Comparison of ENCODE assay signal across 8 cellular contexts in genomic region chr17:75872434-75873351, GRCh38. TPM values are rescaled to one million over a fixed set of nuclear protein-coding genes. Genes with fewer than 3 reads are reported as not detected.
DNase-seq lines count a peak whose midpoint lies in the region; ATAC-seq and TF ChIP-seq lines count a peak whose summit lies in the region.

No MANE protein-coding gene starts in this region.

- H3K4me1 ChIP-seq in upper lobe of right lung = peaks cover 57% of the 10 kb centered on the region

- peaks cover 42% of the 10 kb centered on the region for H3K4me1 Mint-ChIP-seq in dendritic cell treated with granulocyte-macrophage colony-stimulating factor and Interleukin-4, amounts not matched to agents 40 ng/mL and 50 ng/mL, for 4 days (ENCODE audit: low read depth)

- no peaks in the 10 kb centered on the region for H3K9me3 Mint-ChIP-seq in dendritic cell treated with granulocyte-macrophage colony-stimulating factor and Interleukin-4, amounts not matched to agents 40 ng/mL and 50 ng/mL, for 4 days

- no peaks in the 10 kb centered on the region for H3K27me3 ChIP-seq in upper lobe of right lung

- H3K27me3 Mint-ChIP-seq in dendritic cell treated with granulocyte-macrophage colony-stimulating factor and Interleukin-4, amounts not matched to agents 40 ng/mL and 50 ng/mL, for 4 days = peaks cover 37% of the 10 kb centered on the region

- ATAC-seq in upper lobe of right lung (peak; percentile 48), GM21381 (IDR thresholded peaks at IDR 0.05; ENCODE audit: unreplicated experiment) (no peak)

- peaks cover 22% of the 10 kb centered on the region for H3K36me3 ChIP-seq in upper lobe of right lung

- DNase-seq in NCI-H2081 (lab: John Stamatoyannopoulos, UW) (peak; percentile 40 to 59), NCI-H2081 treated with DMSO at 0.1 percent for 48 hours (lab: John Stamatoyannopoulos, UW) (no peak), T-helper 1 cell (peak in 4 of 5 donors; percentile 36 to 82 (median 57)), medulla oblongata (ENCODE audit: extremely low spot score) (peak; percentile 68), upper lobe of right lung (peak; percentile 72), GF-D8 (lab: John Stamatoyannopoulos, UW) (no peak)

- no peaks in the 10 kb centered on the region for H3K9me3 ChIP-seq in upper lobe of right lung

- H3K4me3 ChIP-seq in upper lobe of right lung = no peak overlapping the region

- peak overlapping the region; percentile 17 for H3K27ac Mint-ChIP-seq in dendritic cell treated with granulocyte-macrophage colony-stimulating factor and Interleukin-4, amounts not matched to agents 40 ng/mL and 50 ng/mL, for 4 days

- intact Hi-C loops in dendritic cell treated with granulocyte-macrophage colony-stimulating factor and Interleukin-4, amounts not matched to agents 40 ng/mL and 50 ng/mL, for 4 days (cut with micrococcal nuclease) = no loop called here
- intact Hi-C loops in upper lobe of right lung (cut with DNase I) = no loop called here

- TF ChIP-seq CTCF in upper lobe of right lung (IDR thresholded peaks at IDR 0.05) = no peak

- H3K36me3 Mint-ChIP-seq in dendritic cell treated with granulocyte-macrophage colony-stimulating factor and Interleukin-4, amounts not matched to agents 40 ng/mL and 50 ng/mL, for 4 days (ENCODE audit: low read depth) = peaks cover 44% of the 10 kb centered on the region

- H3K4me3 Mint-ChIP-seq in dendritic cell treated with granulocyte-macrophage colony-stimulating factor and Interleukin-4, amounts not matched to agents 40 ng/mL and 50 ng/mL, for 4 days = no peak overlapping the region

- peak overlapping the region; percentile 92 for H3K27ac ChIP-seq in upper lobe of right lung

RNA-seq across cellular contexts. Expression of gene TRIM47, which starts 5.7 kb away (rescaled TPM):
- total RNA-seq in upper lobe of right lung = 31.0 TPM

RNA-seq across cellular contexts. Expression of gene WBP2, which starts 17.6 kb away (rescaled TPM):
- total RNA-seq in upper lobe of right lung = 156 TPM

RNA-seq across cellular contexts. Expression of gene TRIM65, which starts 24.1 kb away (rescaled TPM):
- 28.7 TPM for total RNA-seq in upper lobe of right lung

RNA-seq across cellular contexts. Expression of gene UNC13D, which starts 28.5 kb away (rescaled TPM):
- total RNA-seq in upper lobe of right lung = 145 TPM

RNA-seq across cellular contexts. Expression of gene MRPL38, which starts 32.0 kb away (rescaled TPM):
- 85.5 TPM for total RNA-seq in upper lobe of right lung

Comparison
In these comparisons a context has a peak if more than half of its experiments do, and no peak if none do; other contexts are left out.
1. DNase-seq: peak in NCI-H2081 (2 of 2), T-helper 1 cell (4 of 5), medulla oblongata (single experiment) and upper lobe of right lung (single experiment); none in NCI-H2081 treated with DMSO at 0.1 percent for 48 hours (single experiment) and GF-D8 (single experiment).